Comparison of ENCODE assay signal across 1 cellular context in the genomic region with DNA sequence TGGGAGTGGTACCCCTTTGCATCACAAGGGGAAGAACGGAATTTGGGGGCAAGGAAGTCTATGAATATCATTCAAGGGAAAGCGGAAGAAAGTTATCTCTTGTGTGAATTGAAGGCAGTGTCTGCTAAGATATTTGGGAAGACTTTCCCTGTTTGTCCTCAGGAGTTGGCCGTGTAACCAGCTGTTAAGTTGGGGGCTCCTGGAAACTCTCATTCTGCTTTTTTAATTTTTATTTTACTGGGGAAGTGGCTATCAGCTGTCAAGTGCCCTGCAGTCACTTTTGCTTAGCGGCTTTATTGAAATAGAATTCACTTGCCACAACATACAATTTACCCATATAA.
TF ChIP-seq lines count a peak whose summit lies in the region.

No MANE protein-coding gene starts in this region.

TF ChIP-seq in H1, 55 proteins besides CTCF, POLR2A, EP300 and RAD21:
- TF ChIP-seq JUND (IDR thresholded peaks at IDR 0.05; ENCODE audit: low read length): no peak
- TF ChIP-seq ATF2 (IDR thresholded peaks at IDR 0.05; ENCODE audit: low read length): no peak
- no peak for TF ChIP-seq TEAD4 (IDR thresholded peaks at IDR 0.05; ENCODE audit: low read depth, low read length)
- no peak for TF ChIP-seq SIX5 (IDR thresholded peaks at IDR 0.05; ENCODE audit: low read depth, low read length)
- TF ChIP-seq SIN3A (conservative IDR thresholded peaks at IDR 0.05 in 1 of 2, IDR thresholded peaks at IDR 0.05 in 1 of 2; ENCODE audit: low read depth in 1 of 2, low read length in 2 of 2): no peak
- no peak for TF ChIP-seq NANOG (IDR thresholded peaks at IDR 0.05; ENCODE audit: insufficient read depth, low read depth, low read length, poor library complexity, severe bottlenecking)
- no peak for TF ChIP-seq KDM5A (IDR thresholded peaks at IDR 0.05; ENCODE audit: low read length)
- no peak for TF ChIP-seq TBP (IDR thresholded peaks at IDR 0.05; ENCODE audit: low read depth, low read length)
- no peak for TF ChIP-seq CHD1 (IDR thresholded peaks at IDR 0.05; ENCODE audit: low read depth, low read length)
- no peak for TF ChIP-seq KDM4A (IDR thresholded peaks at IDR 0.05; ENCODE audit: low read depth, low read length, severe bottlenecking)
- TF ChIP-seq, protein P1, sequence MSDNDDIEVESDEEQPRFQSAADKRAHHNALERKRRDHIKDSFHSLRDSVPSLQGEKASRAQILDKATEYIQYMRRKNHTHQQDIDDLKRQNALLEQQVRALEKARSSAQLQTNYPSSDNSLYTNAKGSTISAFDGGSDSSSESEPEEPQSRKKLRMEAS (IDR thresholded peaks at IDR 0.05): no peak
- TF ChIP-seq, protein P2, sequence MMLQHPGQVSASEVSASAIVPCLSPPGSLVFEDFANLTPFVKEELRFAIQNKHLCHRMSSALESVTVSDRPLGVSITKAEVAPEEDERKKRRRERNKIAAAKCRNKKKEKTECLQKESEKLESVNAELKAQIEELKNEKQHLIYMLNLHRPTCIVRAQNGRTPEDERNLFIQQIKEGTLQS (IDR thresholded peaks at IDR 0.05; ENCODE audit: insufficient read depth, low read depth, low read length): no peak
- TF ChIP-seq PHF8 (conservative IDR thresholded peaks at IDR 0.05; ENCODE audit: low read depth, low read length): no peak
- TF ChIP-seq KDM1A (IDR thresholded peaks at IDR 0.05; ENCODE audit: borderline replicate concordance, low read length): no peak
- TF ChIP-seq SAP30 (IDR thresholded peaks at IDR 0.05; ENCODE audit: insufficient read depth, insufficient replicate concordance, low read length): no peak
- TF ChIP-seq SP2 (IDR thresholded peaks at IDR 0.05; ENCODE audit: low read length): no peak
TF ChIP-seq in H1: peak in this region for 0.
